21 cellular contexts compared by ENCODE assay signal in genomic region chr18:37440206-37440605, GRCh38.
"Had no signal": no experiment of that assay in that cellular context is flagged by ENCODE, and none has a peak within 500 bp of the region (broad histone marks: within the 10 kb centered on the region; RNA-seq: fewer than 3 reads in every experiment).

No MANE protein-coding gene starts in this region.

- H3K4me3 ChIP-seq: cardiac muscle cell, K562, PC-9, SJCRH30 had no signal

- H3K4me1 ChIP-seq: SJCRH30 had no signal

- H3K27ac ChIP-seq: brain microvascular endothelial cell, cardiac muscle cell, PC-9, SJCRH30, VCaP had no signal

- H3K4me2 ChIP-seq: PC-9, SK-N-SH had no signal

- H3K9ac ChIP-seq: SK-N-SH had no signal

- ATAC-seq: activated T-helper 17 cell treated with anti-CD3 and anti-CD28 coated beads, Interleukin-2, amount 50 U/mL, for 72 hours; K562 had no signal

- H3K36me3 ChIP-seq: brain microvascular endothelial cell, cardiac muscle cell, SJCRH30 had no signal

- H3K9me3 ChIP-seq: SJCRH30, SK-N-SH had no signal

- H3K27me3 ChIP-seq: brain microvascular endothelial cell, cardiac muscle cell, SJCRH30 had no signal

- DNase-seq: activated CD4-positive, alpha-beta memory T cell treated with anti-CD3 and anti-CD28 coated beads for 36 hours; activated CD4-positive, alpha-beta T cell treated with anti-CD3 and anti-CD28 coated beads, Interleukin-2, amount 10 ng/mL, durations not matched to agents 7 days and 5 days; activated CD4-positive, CD25-positive, alpha-beta regulatory T cell; activated CD8-positive, alpha-beta memory T cell treated with anti-CD3 and anti-CD28 coated beads for 24 hours; activated gamma-delta T cell; activated naive CD4-positive, alpha-beta T cell treated with anti-CD3 and anti-CD28 coated beads for 36 hours; activated T-cell treated with anti-CD3 and anti-CD28 coated beads, Interleukin-2, amount 50 U/mL, for 48 hours; brain microvascular endothelial cell; Karpas-422; NCI-H1105 treated with DMSO at 0.1 percent for 48 hours; NCI-H1436 treated with DMSO at 0.1 percent for 48 hours; NCI-H187; NCI-H526 treated with DMSO at 0.1 percent for 48 hours; PC-9; SJCRH30; SK-N-SH; T-helper 1 cell had no signal
